8 cellular contexts compared by ENCODE assay signal in genomic region chr3:51099794-51100542, GRCh38.
DNase-seq lines count a peak whose midpoint lies in the region; ATAC-seq and TF ChIP-seq lines count a peak whose summit lies in the region.

No MANE protein-coding gene starts in this region.

- H3K4ac ChIP-seq in mesenchymal stem cell (ENCODE audit: low read depth in 1 of 2, low read length in 2 of 2), result no peak overlapping the region

- H3K79me2 ChIP-seq in OCI-LY3 (ENCODE audit: low read length), result no peaks in the 10 kb centered on the region

- H2AFZ ChIP-seq in OCI-LY3 (ENCODE audit: low read depth, low read length) (no peak overlapping the region), mesenchymal stem cell (ENCODE audit: low read depth, low read length) (no peak overlapping the region)

- H3K27me3 ChIP-seq in OCI-LY3 (ENCODE audit: low read depth, low read length) (no peaks in the 10 kb centered on the region), mesenchymal stem cell (ENCODE audit: control insufficient read depth in 1 of 2, insufficient read depth in 1 of 2, low read length in 2 of 2) (no peaks in the 10 kb centered on the region)

- no peak overlapping the region for H3K23ac ChIP-seq in mesenchymal stem cell (ENCODE audit: low read length in 2 of 2)

- H2AK5ac ChIP-seq in mesenchymal stem cell (ENCODE audit: low read length, severe bottlenecking), result no peak overlapping the region

- no peaks in the 10 kb centered on the region for H3K79me1 ChIP-seq in mesenchymal stem cell (replicated peaks; ENCODE audit: low read length, poor library complexity, severe bottlenecking)

- H3K9me3 ChIP-seq in OCI-LY3 (ENCODE audit: insufficient read depth, low read length), result no peaks in the 10 kb centered on the region
- no peaks in the 10 kb centered on the region for H3K9me3 ChIP-seq in mesenchymal stem cell (ENCODE audit: control insufficient read depth, low read length)

- H3K27ac ChIP-seq in OCI-LY3 (ENCODE audit: low read length) (no peak overlapping the region), mesenchymal stem cell (ENCODE audit: low read length, poor library complexity, severe bottlenecking) (no peak overlapping the region)

- H3K36me3 ChIP-seq in OCI-LY3 (replicated peaks; ENCODE audit: low read depth, low read length) (no peaks in the 10 kb centered on the region), mesenchymal stem cell (ENCODE audit: control insufficient read depth in 1 of 2, insufficient read depth in 2 of 2, low read depth in 1 of 2, low read length in 2 of 2) (no peaks in the 10 kb centered on the region)

- TF ChIP-seq CTCF in OCI-LY3 (IDR thresholded peaks at IDR 0.05; ENCODE audit: low read depth, low read length), result peak; percentile 62

- no peak overlapping the region for H3K14ac ChIP-seq in mesenchymal stem cell (ENCODE audit: low read length in 2 of 2)

- no peak overlapping the region for H3K4me2 ChIP-seq in OCI-LY3 (ENCODE audit: low read length)
- H3K4me2 ChIP-seq in mesenchymal stem cell (ENCODE audit: low read length, poor library complexity, severe bottlenecking), result no peak overlapping the region

- WGBS in mesenchymal stem cell, result 76% methylated on average over 2 of the region's 3 CpGs

- H3K4me1 ChIP-seq in OCI-LY3 (ENCODE audit: low read length) (no peaks in the 10 kb centered on the region), mesenchymal stem cell (ENCODE audit: control insufficient read depth, insufficient read depth, low read depth, low read length) (no peaks in the 10 kb centered on the region)

- no peak for ATAC-seq in HG02678 (IDR thresholded peaks at IDR 0.05; ENCODE audit: unreplicated experiment)

- no peak overlapping the region for H4K8ac ChIP-seq in mesenchymal stem cell (ENCODE audit: low read length)

- no peak overlapping the region for H3K18ac ChIP-seq in mesenchymal stem cell (ENCODE audit: low read depth in 1 of 2, low read length in 2 of 2)

- H3K9ac ChIP-seq in OCI-LY3 (ENCODE audit: low read length) (no peak overlapping the region), mesenchymal stem cell (ENCODE audit: low read length) (no peak overlapping the region)

- H3K4me3 ChIP-seq in OCI-LY3 (ENCODE audit: low read length) (no peak overlapping the region), mesenchymal stem cell (ENCODE audit: insufficient read depth in 1 of 2, low read depth in 1 of 2, low read length in 2 of 2) (no peak overlapping the region)

- H2BK120ac ChIP-seq in mesenchymal stem cell (ENCODE audit: low read depth, low read length), result no peak overlapping the region

- no peak overlapping the region for H2BK12ac ChIP-seq in mesenchymal stem cell (ENCODE audit: low read length in 2 of 2)

- no peak overlapping the region for H2BK5ac ChIP-seq in mesenchymal stem cell (ENCODE audit: low read depth, low read length, poor library complexity, severe bottlenecking)

- H4K91ac ChIP-seq in mesenchymal stem cell (ENCODE audit: low read length), result no peak overlapping the region

- no peaks in the 10 kb centered on the region for H4K20me1 ChIP-seq in OCI-LY3 (ENCODE audit: insufficient read depth, low read length)

- DNase-seq in Caki2 (ENCODE audit: low read depth) (peak; percentile 38), H4 (ENCODE audit: low spot score) (peak; percentile 33), dermis blood vessel endothelial cell (peak; percentile 74), mesenchymal stem cell (peak; percentile 46), mesenteric fat pad (ENCODE audit: low spot score) (no peak), activated T-cell treated with anti-CD3 and anti-CD28 coated beads for 4 hours (no peak)

- no peak overlapping the region for H2BK15ac ChIP-seq in mesenchymal stem cell (ENCODE audit: low read depth, poor library complexity, severe bottlenecking)

- in situ Hi-C loops in Caki2 (cut with HindIII; ENCODE audit: low pct_unique_long_range_greater_than_20kb, low sequenced_read_pairs), result no loop called here

Comparison
In these comparisons a context has a peak if more than half of its experiments do, and no peak if none do; other contexts are left out.
1. DNase-seq: peak in Caki2 (single experiment), H4 (single experiment), dermis blood vessel endothelial cell (single experiment) and mesenchymal stem cell (single experiment); none in mesenteric fat pad (single experiment) and activated T-cell treated with anti-CD3 and anti-CD28 coated beads for 4 hours (single experiment).